ENCODE assay signal across 21 cellular contexts in the genomic region with DNA sequence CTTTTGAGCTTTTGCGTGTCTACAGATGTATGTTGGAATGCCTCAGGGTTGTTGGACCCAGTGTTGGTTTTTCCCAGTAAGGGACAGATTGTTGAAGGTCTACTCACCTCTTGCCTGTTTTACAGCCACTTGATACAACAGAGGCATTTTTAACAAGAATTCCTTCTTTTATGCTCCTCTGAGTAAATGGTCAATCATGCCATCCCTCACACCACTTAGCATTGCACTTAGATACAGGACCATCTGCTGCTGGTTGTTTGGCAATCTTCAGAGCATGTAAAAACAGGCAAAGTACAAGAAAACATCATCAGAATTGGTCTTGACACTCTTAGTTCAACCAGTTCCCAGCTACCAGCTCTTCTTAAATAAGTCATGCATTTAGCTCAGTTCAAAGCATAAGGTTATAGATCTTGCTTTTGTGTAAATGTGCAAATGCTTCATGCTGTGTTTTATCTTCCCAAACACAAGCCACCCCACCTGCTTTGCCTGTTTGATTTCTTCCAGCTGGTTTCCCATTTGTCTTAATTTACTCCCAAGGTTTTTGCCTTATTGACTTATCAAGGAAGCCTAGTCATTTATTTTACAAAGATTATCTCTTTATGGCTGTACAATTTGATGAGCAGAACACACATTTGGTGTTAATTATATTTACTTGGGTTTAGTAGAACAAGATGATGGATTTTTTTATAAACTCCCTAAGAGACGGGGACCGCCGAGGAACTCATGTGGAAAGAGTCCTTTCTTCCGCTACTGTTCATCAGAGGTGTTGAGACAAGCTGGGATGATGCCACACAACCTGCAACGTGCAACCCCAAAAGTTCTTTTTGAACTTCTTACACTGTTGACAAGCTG.
DNase-seq lines count a peak whose midpoint lies in the region; ATAC-seq and TF ChIP-seq lines count a peak whose summit lies in the region.
"Had no signal": no experiment of that assay in that cellular context is flagged by ENCODE, and none has a peak within 500 bp of the region (broad histone marks: within the 10 kb centered on the region; RNA-seq: fewer than 3 reads in every experiment).

No MANE protein-coding gene starts in this region.

- TF ChIP-seq POLR2A in vagina (IDR thresholded peaks at IDR 0.05) (no peak), suprapubic skin (IDR thresholded peaks at IDR 0.05) (no peak)

- intact Hi-C loops in PC-3 (cut with micrococcal nuclease) = loop anchor here (5.0 kb wide), 1 partner anchor 458 kb away; no protein-coding TSS in a partner anchor
- intact Hi-C loops in vagina (cut with DNase I) = no loop called here

- H3K4me1 ChIP-seq in PC-3 (ENCODE audit: insufficient read depth, low read length) = peaks cover 9% of the 10 kb centered on the region; the same call in 1 of the 2 replicates
- H3K4me1 ChIP-seq in vagina = peaks cover 14% of the 10 kb centered on the region
- no peaks in the 10 kb centered on the region for H3K4me1 ChIP-seq in suprapubic skin
- H3K4me1 ChIP-seq: body of pancreas, left lung, right atrium auricular region had no signal

- no TSS peak for BruUV-seq in PC-3 (replicated peaks; lab: Mats Ljungman, UMichigan)

- CTCF ChIA-PET in PC-3 (lab: Charles Lee) = no interaction called here

- DNase-seq in DMS79 (lab: John Stamatoyannopoulos, UW) (peak; percentile 34), NCI-H1417 (lab: John Stamatoyannopoulos, UW) (peak; percentile 41 to 69 (median 53)), PC-3 (peak; percentile 5), left kidney (ENCODE audit: low read depth, low spot score) (peak; percentile 11), globus pallidus (ENCODE audit: low spot score) (no peak), vagina (ENCODE audit: extremely low spot score in 2 of 2) (no peak), suprapubic skin (ENCODE audit: low spot score in 2 of 2) (no peak), HPDE6-E6E7 (ENCODE audit: extremely low spot score) (no peak)
- DNase-seq: activated CD4-positive, alpha-beta memory T cell treated with anti-CD3 and anti-CD28 coated beads for 36 hours; activated naive CD8-positive, alpha-beta T cell treated with anti-CD3 and anti-CD28 coated beads, Interleukin-2, amount 50 U/mL, for 24 hours; body of pancreas; left lung; naive B cell; NCI-H524; stimulated activated CD4-positive, alpha-beta T cell treated with anti-CD3 and anti-CD28 coated beads, Interleukin-4, amount 100 ng/mL, for 24 hours; stimulated activated naive CD4-positive, alpha-beta T cell treated with Interleukin-2 at 50 U/mL for 16 hours; T-helper 1 cell; tibial artery had no signal

- 80% methylated on average over 6 of the region's 6 CpGs for WGBS in suprapubic skin

- ATAC-seq in PC-3 = peak; percentile 58
- ATAC-seq: activated naive CD8-positive, alpha-beta T cell treated with anti-CD3 and anti-CD28 coated beads, Interleukin-2, amount 50 U/mL, for 24 hours; body of pancreas; left lung had no signal

- H3K79me2 ChIP-seq in PC-3 (ENCODE audit: low read length) = no peaks in the 10 kb centered on the region
- H3K79me2 ChIP-seq: hepatocyte had no signal

- H3K9me3 ChIP-seq in PC-3 (ENCODE audit: low read length) (no peaks in the 10 kb centered on the region), vagina (no peaks in the 10 kb centered on the region), suprapubic skin (no peaks in the 10 kb centered on the region)
- H3K9me3 ChIP-seq: body of pancreas, left lung, right atrium auricular region, tibial artery had no signal

- no peaks in the 10 kb centered on the region for H3F3A ChIP-seq in PC-3 (ENCODE audit: low read length, unreplicated experiment)

- H2AFZ ChIP-seq in PC-3 (ENCODE audit: low read length) = no peak overlapping the region
- H2AFZ ChIP-seq: hepatocyte had no signal

- H3K36me3 ChIP-seq in PC-3 (ENCODE audit: low read depth, low read length) (no peaks in the 10 kb centered on the region), vagina (no peaks in the 10 kb centered on the region), suprapubic skin (no peaks in the 10 kb centered on the region)
- H3K36me3 ChIP-seq: left lung, right atrium auricular region, tibial artery had no signal

- no peak overlapping the region for H3K9ac ChIP-seq in PC-3 (ENCODE audit: low read length)
- H3K9ac ChIP-seq: KMS-11 had no signal

- no peaks in the 10 kb centered on the region for H3K9me2 ChIP-seq in PC-3 (replicated peaks; ENCODE audit: low read length)

- H3K4me2 ChIP-seq in PC-3 (ENCODE audit: low read length) = no peak overlapping the region
- H3K4me2 ChIP-seq: hepatocyte, KMS-11 had no signal

- no peak for TF ChIP-seq CTCF in PC-3 (conservative IDR thresholded peaks at IDR 0.05; ENCODE audit: low read depth, low read length)
- TF ChIP-seq CTCF in vagina (IDR thresholded peaks at IDR 0.05) = no peak
- TF ChIP-seq CTCF in suprapubic skin (IDR thresholded peaks at IDR 0.05) = no peak

- H4K20me1 ChIP-seq in PC-3 (ENCODE audit: low read length) = no peaks in the 10 kb centered on the region

- H3K27ac ChIP-seq in PC-3 (ENCODE audit: low read length) (no peak overlapping the region), vagina (no peak overlapping the region), suprapubic skin (no peak overlapping the region)
- H3K27ac ChIP-seq: body of pancreas, hepatocyte, KMS-11, left lung, right atrium auricular region, tibial artery had no signal

- H3K27me3 ChIP-seq in PC-3 (ENCODE audit: low read length) (no peaks in the 10 kb centered on the region), vagina (no peaks in the 10 kb centered on the region), suprapubic skin (no peaks in the 10 kb centered on the region)
- H3K27me3 ChIP-seq: body of pancreas, hepatocyte, left lung, right atrium auricular region, tibial artery had no signal

- no peak overlapping the region for H3K4me3 ChIP-seq in PC-3 (ENCODE audit: low read length)
- H3K4me3 ChIP-seq in vagina = no peak overlapping the region
- no peak overlapping the region for H3K4me3 ChIP-seq in suprapubic skin
- H3K4me3 ChIP-seq: body of pancreas, hepatocyte, left lung, right atrium auricular region, tibial artery had no signal

- POLR2A ChIA-PET in PC-3 (lab: Charles Lee; ENCODE audit: unreplicated experiment) = no interaction called here

- TF ChIP-seq EP300 in suprapubic skin (IDR thresholded peaks at IDR 0.05) = no peak

Comparison
In these comparisons a context has a peak if more than half of its experiments do, and no peak if none do; other contexts are left out.
1. DNase-seq: peak in DMS79 (single experiment), NCI-H1417 (3 of 3), PC-3 (single experiment) and left kidney (single experiment); none in globus pallidus (single experiment), vagina (0 of 2), suprapubic skin (0 of 2) and HPDE6-E6E7 (single experiment).